8 cellular contexts compared by ENCODE assay signal in the genomic region with DNA sequence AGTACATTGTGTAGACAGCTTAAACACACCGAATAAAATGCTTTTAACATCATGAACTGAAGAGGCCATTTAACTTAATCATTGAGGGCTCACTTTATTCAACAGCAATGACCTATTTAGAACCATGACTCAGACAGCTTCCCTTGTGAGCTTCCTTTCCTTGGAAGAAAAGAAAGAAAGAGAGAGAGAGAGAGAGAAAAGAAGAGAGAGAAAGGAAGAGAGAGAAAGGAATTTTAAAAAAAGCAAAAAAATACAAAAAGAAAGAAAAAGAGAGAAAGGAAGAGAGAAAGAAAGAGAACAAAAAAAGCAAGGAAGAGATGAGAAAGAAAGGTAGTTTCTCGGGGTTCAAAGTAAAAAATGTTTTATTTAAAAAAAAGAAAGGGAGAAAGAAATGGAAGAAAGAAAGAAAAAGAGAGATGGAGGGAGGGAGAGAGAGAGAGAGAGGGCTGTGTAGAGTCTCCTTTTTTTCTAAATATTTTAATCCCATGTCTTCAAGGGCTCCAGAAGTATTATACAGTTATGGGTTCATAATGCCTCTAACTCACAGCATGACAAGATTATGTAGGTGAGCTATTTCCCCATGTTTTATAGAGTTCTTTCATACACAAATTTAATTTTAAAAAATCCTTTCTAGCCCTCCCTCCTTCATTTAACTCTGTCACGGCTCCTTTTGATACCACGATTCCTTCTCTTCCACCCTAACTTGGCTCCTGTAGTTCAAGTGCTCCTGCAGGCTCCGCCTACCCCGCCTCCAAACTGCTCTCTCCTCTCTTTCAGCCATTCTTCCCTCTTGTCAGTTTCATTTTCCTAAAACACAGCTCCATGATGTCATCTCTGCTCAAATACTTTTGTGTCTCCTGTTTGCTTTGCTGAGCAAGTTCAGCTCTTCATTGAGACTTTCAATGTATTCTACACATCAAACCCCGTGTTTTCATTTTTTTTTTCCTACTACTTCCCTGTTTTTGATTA.
DNase-seq lines count a peak whose midpoint lies in the region; ATAC-seq and TF ChIP-seq lines count a peak whose summit lies in the region.

No MANE protein-coding gene starts in this region.

- TF ChIP-seq CTCF in AG09309 (IDR thresholded peaks at IDR 0.05; ENCODE audit: control insufficient read depth, insufficient read depth, low read depth, low read length, missing control alignments): no peak

- H3K27ac Mint-ChIP-seq in central memory CD8-positive, alpha-beta T cell (ENCODE audit: low read depth): peak overlapping the region; percentile 75

- no peak overlapping the region; the same call in 1 of the 2 replicates for H3K4me3 ChIP-seq in AG09309 (ENCODE audit: control insufficient read depth, low read depth, low read length)

- H3K4me3 Mint-ChIP-seq in central memory CD8-positive, alpha-beta T cell: no peak overlapping the region

- H3K9me3 Mint-ChIP-seq in central memory CD8-positive, alpha-beta T cell: no peaks in the 10 kb centered on the region

- ATAC-seq in central memory CD8-positive, alpha-beta T cell (replicated peaks; ENCODE audit: extremely low read depth, poor library complexity, severe bottlenecking): no peak
- ATAC-seq in HG03378 (IDR thresholded peaks at IDR 0.05; ENCODE audit: unreplicated experiment) (no peak), GM19035 (IDR thresholded peaks at IDR 0.05; ENCODE audit: unreplicated experiment) (no peak)

- H3K36me3 Mint-ChIP-seq in central memory CD8-positive, alpha-beta T cell (ENCODE audit: insufficient read depth): no peaks in the 10 kb centered on the region

- DNase-seq in AG09309 (ENCODE audit: low read depth): peak; percentile 21
- peak; percentile 60 for DNase-seq in MV-4-11 (lab: John Stamatoyannopoulos, UW)
- no peak for DNase-seq in central memory CD8-positive, alpha-beta T cell (ENCODE audit: low spot score in 2 of 2)
- DNase-seq in lung microvascular endothelial cell (ENCODE audit: low read depth in 2 of 2): peak; percentile 35 to 66
- no peak for DNase-seq in cerebellar nuclear complex (lab: John Stamatoyannopoulos, UW)
- DNase-seq in NK-92 treated with Interleukin-12 subunit alpha and Interleukin-12 subunit beta, amount 100 ng/mL, for 24 hours (lab: John Stamatoyannopoulos, UW): no peak

- peaks cover 22% of the 10 kb centered on the region for H3K4me1 Mint-ChIP-seq in central memory CD8-positive, alpha-beta T cell

- no peaks in the 10 kb centered on the region for H3K27me3 Mint-ChIP-seq in central memory CD8-positive, alpha-beta T cell

Comparison
In these comparisons a context has a peak if more than half of its experiments do, and no peak if none do; other contexts are left out.
1. DNase-seq: peak in AG09309 (single experiment), MV-4-11 (single experiment) and lung microvascular endothelial cell (2 of 2); none in central memory CD8-positive, alpha-beta T cell (0 of 2), cerebellar nuclear complex (0 of 2) and NK-92 treated with Interleukin-12 subunit alpha and Interleukin-12 subunit beta, amount 100 ng/mL, for 24 hours (single experiment).